ENCODE assay signal across 1 cellular context in the genomic region with DNA sequence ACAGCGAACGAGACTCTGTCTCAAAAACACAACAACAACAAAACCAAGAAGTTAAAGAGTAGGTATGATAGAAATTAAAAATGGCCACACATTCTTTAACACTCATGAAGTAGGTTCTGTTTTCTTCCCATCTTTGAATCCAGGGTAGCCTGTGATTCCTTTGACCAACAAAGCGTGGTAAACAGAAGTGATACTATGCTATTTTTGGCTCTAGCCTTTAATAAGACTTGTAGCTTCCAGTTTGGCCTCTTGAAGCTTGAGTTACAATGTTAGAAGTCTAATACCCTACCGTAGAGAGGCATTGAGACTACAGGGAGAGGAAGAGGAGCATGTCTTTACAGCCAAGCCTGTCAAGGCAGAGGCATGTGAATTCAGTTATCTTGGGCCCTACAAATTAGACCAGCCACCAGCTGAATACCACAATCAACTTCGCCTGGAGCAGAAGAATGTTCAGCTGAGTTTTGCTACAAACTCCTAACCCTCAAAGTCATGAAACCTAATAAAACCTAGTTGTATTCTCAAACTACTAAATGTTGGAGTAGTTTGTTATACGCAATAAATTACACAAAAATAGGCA.
A peak's percentile ranks its signal among the peaks of the same experiment; 100 is the strongest.
TF ChIP-seq lines count a peak whose summit lies in the region.

No MANE protein-coding gene starts in this region.

TF ChIP-seq in GM12878, 131 proteins besides CTCF, POLR2A, EP300 and RAD21 (continues in another document):
- TF ChIP-seq CBX5 (IDR thresholded peaks at IDR 0.05; ENCODE audit: low read depth) (no peak), NFIC (IDR thresholded peaks at IDR 0.05; ENCODE audit: low read depth, low read length) (no peak), SRF (IDR thresholded peaks at IDR 0.05; ENCODE audit: low read depth in 2 of 2, low read length in 2 of 2) (no peak), IRF4 (IDR thresholded peaks at IDR 0.05; ENCODE audit: low read depth, low read length) (no peak), TCF3 (IDR thresholded peaks at IDR 0.05; ENCODE audit: borderline replicate concordance, insufficient read depth, low read depth, low read length) (no peak), RELA (IDR thresholded peaks at IDR 0.05; ENCODE audit: borderline replicate concordance, partially characterized antibody) (no peak), TARDBP (IDR thresholded peaks at IDR 0.05; ENCODE audit: borderline replicate concordance) (no peak), SMC3 (IDR thresholded peaks at IDR 0.05; ENCODE audit: borderline replicate concordance, low read length) (no peak), NBN (IDR thresholded peaks at IDR 0.05) (no peak), IKZF2 (IDR thresholded peaks at IDR 0.05) (peak in 1 of 2 experiments; percentile 29; a peak in 1 of 4 replicates), LARP7 (IDR thresholded peaks at IDR 0.05) (no peak), GABPA (IDR thresholded peaks at IDR 0.05; ENCODE audit: low read depth) (no peak), SIN3A (IDR thresholded peaks at IDR 0.05; ENCODE audit: low read depth, low read length) (no peak), HCFC1 (IDR thresholded peaks at IDR 0.05; ENCODE audit: low read length) (no peak), YBX1 (IDR thresholded peaks at IDR 0.05) (no peak), PML (IDR thresholded peaks at IDR 0.05; ENCODE audit: low read length) (no peak), MEF2A (IDR thresholded peaks at IDR 0.05; ENCODE audit: insufficient read depth, low read depth, low read length) (peak; percentile 96), MEF2B (IDR thresholded peaks at IDR 0.05; ENCODE audit: partially characterized antibody, poor library complexity, severe bottlenecking) (peak; percentile 82), CREM (IDR thresholded peaks at IDR 0.05; ENCODE audit: low read depth) (no peak), SIX5 (IDR thresholded peaks at IDR 0.05; ENCODE audit: low read depth, low read length, severe bottlenecking) (no peak), RFX5 (IDR thresholded peaks at IDR 0.05; ENCODE audit: low read depth, low read length) (no peak), MYC (IDR thresholded peaks at IDR 0.05; ENCODE audit: insufficient read depth, insufficient read length, insufficient replicate concordance, low read length, severe bottlenecking) (no peak), ZNF217 (IDR thresholded peaks at IDR 0.05) (no peak), NR2F1 (conservative IDR thresholded peaks at IDR 0.05) (no peak), ESRRA (IDR thresholded peaks at IDR 0.05; ENCODE audit: low read length) (no peak), STAT1 (conservative IDR thresholded peaks at IDR 0.05) (no peak), BRCA1 (IDR thresholded peaks at IDR 0.05; ENCODE audit: low read depth, low read length) (no peak), SPI1 (IDR thresholded peaks at IDR 0.05; ENCODE audit: borderline replicate concordance, insufficient read depth, low read depth, low read length) (peak; percentile 72), POLR2AphosphoS2 (IDR thresholded peaks at IDR 0.05; ENCODE audit: low read depth, low read length) (no peak), JUND (IDR thresholded peaks at IDR 0.05; ENCODE audit: low read depth, low read length) (no peak), TCF7 (IDR thresholded peaks at IDR 0.05; ENCODE audit: borderline replicate concordance) (peak; percentile 74; the same call in 1 of the 2 replicates), PAX8 (IDR thresholded peaks at IDR 0.05) (no peak)
- TF ChIP-seq, protein P1, sequence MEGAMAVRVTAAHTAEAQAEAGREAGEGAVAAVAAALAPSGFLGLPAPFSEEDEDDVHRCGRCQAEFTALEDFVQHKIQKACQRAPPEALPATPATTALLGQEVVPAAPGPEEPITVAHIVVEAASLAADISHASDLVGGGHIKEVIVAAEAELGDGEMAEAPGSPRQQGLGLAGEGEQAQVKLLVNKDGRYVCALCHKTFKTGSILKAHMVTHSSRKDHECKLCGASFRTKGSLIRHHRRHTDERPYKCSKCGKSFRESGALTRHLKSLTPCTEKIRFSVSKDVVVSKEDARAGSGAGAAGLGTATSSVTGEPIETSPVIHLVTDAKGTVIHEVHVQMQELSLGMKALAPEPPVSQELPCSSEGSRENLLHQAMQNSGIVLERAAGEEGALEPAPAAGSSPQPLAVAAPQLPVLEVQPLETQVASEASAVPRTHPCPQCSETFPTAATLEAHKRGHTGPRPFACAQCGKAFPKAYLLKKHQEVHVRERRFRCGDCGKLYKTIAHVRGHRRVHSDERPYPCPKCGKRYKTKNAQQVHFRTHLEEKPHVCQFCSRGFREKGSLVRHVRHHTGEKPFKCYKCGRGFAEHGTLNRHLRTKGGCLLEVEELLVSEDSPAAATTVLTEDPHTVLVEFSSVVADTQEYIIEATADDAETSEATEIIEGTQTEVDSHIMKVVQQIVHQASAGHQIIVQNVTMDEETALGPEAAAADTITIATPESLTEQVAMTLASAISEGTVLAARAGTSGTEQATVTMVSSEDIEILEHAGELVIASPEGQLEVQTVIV (IDR thresholded peaks at IDR 0.05; ENCODE audit: borderline replicate concordance, partially characterized antibody): no peak
- TF ChIP-seq, protein P2, sequence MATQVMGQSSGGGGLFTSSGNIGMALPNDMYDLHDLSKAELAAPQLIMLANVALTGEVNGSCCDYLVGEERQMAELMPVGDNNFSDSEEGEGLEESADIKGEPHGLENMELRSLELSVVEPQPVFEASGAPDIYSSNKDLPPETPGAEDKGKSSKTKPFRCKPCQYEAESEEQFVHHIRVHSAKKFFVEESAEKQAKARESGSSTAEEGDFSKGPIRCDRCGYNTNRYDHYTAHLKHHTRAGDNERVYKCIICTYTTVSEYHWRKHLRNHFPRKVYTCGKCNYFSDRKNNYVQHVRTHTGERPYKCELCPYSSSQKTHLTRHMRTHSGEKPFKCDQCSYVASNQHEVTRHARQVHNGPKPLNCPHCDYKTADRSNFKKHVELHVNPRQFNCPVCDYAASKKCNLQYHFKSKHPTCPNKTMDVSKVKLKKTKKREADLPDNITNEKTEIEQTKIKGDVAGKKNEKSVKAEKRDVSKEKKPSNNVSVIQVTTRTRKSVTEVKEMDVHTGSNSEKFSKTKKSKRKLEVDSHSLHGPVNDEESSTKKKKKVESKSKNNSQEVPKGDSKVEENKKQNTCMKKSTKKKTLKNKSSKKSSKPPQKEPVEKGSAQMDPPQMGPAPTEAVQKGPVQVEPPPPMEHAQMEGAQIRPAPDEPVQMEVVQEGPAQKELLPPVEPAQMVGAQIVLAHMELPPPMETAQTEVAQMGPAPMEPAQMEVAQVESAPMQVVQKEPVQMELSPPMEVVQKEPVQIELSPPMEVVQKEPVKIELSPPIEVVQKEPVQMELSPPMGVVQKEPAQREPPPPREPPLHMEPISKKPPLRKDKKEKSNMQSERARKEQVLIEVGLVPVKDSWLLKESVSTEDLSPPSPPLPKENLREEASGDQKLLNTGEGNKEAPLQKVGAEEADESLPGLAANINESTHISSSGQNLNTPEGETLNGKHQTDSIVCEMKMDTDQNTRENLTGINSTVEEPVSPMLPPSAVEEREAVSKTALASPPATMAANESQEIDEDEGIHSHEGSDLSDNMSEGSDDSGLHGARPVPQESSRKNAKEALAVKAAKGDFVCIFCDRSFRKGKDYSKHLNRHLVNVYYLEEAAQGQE (IDR thresholded peaks at IDR 0.05; ENCODE audit: low read depth, low read length): no peak
- TF ChIP-seq, protein P3, sequence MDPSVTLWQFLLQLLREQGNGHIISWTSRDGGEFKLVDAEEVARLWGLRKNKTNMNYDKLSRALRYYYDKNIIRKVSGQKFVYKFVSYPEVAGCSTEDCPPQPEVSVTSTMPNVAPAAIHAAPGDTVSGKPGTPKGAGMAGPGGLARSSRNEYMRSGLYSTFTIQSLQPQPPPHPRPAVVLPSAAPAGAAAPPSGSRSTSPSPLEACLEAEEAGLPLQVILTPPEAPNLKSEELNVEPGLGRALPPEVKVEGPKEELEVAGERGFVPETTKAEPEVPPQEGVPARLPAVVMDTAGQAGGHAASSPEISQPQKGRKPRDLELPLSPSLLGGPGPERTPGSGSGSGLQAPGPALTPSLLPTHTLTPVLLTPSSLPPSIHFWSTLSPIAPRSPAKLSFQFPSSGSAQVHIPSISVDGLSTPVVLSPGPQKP (IDR thresholded peaks at IDR 0.05; ENCODE audit: low read depth, low read length): no peak
- TF ChIP-seq, protein P4, sequence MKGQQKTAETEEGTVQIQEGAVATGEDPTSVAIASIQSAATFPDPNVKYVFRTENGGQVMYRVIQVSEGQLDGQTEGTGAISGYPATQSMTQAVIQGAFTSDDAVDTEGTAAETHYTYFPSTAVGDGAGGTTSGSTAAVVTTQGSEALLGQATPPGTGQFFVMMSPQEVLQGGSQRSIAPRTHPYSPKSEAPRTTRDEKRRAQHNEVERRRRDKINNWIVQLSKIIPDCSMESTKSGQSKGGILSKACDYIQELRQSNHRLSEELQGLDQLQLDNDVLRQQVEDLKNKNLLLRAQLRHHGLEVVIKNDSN (IDR thresholded peaks at IDR 0.05; ENCODE audit: borderline replicate concordance, extremely low read length, insufficient read depth, low read depth, low read length): no peak
- TF ChIP-seq, protein P5, sequence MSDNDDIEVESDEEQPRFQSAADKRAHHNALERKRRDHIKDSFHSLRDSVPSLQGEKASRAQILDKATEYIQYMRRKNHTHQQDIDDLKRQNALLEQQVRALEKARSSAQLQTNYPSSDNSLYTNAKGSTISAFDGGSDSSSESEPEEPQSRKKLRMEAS (IDR thresholded peaks at IDR 0.05; ENCODE audit: low read depth, low read length): no peak
- TF ChIP-seq, protein P6, sequence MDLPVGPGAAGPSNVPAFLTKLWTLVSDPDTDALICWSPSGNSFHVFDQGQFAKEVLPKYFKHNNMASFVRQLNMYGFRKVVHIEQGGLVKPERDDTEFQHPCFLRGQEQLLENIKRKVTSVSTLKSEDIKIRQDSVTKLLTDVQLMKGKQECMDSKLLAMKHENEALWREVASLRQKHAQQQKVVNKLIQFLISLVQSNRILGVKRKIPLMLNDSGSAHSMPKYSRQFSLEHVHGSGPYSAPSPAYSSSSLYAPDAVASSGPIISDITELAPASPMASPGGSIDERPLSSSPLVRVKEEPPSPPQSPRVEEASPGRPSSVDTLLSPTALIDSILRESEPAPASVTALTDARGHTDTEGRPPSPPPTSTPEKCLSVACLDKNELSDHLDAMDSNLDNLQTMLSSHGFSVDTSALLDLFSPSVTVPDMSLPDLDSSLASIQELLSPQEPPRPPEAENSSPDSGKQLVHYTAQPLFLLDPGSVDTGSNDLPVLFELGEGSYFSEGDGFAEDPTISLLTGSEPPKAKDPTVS (IDR thresholded peaks at IDR 0.05; ENCODE audit: low read depth, low read length): no peak
- TF ChIP-seq, protein P7, sequence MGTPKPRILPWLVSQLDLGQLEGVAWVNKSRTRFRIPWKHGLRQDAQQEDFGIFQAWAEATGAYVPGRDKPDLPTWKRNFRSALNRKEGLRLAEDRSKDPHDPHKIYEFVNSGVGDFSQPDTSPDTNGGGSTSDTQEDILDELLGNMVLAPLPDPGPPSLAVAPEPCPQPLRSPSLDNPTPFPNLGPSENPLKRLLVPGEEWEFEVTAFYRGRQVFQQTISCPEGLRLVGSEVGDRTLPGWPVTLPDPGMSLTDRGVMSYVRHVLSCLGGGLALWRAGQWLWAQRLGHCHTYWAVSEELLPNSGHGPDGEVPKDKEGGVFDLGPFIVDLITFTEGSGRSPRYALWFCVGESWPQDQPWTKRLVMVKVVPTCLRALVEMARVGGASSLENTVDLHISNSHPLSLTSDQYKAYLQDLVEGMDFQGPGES (IDR thresholded peaks at IDR 0.05): no peak
- TF ChIP-seq, protein P8, sequence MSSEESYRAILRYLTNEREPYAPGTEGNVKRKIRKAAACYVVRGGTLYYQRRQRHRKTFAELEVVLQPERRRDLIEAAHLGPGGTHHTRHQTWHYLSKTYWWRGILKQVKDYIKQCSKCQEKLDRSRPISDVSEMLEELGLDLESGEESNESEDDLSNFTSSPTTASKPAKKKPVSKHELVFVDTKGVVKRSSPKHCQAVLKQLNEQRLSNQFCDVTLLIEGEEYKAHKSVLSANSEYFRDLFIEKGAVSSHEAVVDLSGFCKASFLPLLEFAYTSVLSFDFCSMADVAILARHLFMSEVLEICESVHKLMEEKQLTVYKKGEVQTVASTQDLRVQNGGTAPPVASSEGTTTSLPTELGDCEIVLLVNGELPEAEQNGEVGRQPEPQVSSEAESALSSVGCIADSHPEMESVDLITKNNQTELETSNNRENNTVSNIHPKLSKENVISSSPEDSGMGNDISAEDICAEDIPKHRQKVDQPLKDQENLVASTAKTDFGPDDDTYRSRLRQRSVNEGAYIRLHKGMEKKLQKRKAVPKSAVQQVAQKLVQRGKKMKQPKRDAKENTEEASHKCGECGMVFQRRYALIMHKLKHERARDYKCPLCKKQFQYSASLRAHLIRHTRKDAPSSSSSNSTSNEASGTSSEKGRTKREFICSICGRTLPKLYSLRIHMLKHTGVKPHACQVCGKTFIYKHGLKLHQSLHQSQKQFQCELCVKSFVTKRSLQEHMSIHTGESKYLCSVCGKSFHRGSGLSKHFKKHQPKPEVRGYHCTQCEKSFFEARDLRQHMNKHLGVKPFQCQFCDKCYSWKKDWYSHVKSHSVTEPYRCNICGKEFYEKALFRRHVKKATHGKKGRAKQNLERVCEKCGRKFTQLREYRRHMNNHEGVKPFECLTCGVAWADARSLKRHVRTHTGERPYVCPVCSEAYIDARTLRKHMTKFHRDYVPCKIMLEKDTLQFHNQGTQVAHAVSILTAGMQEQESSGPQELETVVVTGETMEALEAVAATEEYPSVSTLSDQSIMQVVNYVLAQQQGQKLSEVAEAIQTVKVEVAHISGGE (CRISPR knock-in tag; IDR thresholded peaks at IDR 0.05): no peak
- TF ChIP-seq, protein P9, sequence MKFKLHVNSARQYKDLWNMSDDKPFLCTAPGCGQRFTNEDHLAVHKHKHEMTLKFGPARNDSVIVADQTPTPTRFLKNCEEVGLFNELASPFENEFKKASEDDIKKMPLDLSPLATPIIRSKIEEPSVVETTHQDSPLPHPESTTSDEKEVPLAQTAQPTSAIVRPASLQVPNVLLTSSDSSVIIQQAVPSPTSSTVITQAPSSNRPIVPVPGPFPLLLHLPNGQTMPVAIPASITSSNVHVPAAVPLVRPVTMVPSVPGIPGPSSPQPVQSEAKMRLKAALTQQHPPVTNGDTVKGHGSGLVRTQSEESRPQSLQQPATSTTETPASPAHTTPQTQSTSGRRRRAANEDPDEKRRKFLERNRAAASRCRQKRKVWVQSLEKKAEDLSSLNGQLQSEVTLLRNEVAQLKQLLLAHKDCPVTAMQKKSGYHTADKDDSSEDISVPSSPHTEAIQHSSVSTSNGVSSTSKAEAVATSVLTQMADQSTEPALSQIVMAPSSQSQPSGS (IDR thresholded peaks at IDR 0.05; ENCODE audit: low read length): no peak
